1 cellular context compared by ENCODE assay signal in genomic region chr6:11492444-11493300, GRCh38.
TF ChIP-seq lines count a peak whose summit lies in the region.

No MANE protein-coding gene starts in this region.

TF ChIP-seq in GM23338, 12 proteins besides CTCF, POLR2A, EP300 and RAD21 (continued from another document):
- no peak for TF ChIP-seq ZNF462 (CRISPR knock-in tag; IDR thresholded peaks at IDR 0.05)
- no peak for TF ChIP-seq NANOG (IDR thresholded peaks at IDR 0.05; ENCODE audit: borderline replicate concordance)
- TF ChIP-seq ZNF114 (CRISPR knock-in tag; IDR thresholded peaks at IDR 0.05), result no peak
TF ChIP-seq in GM23338: peak in this region for 0.
